Comparison of ENCODE assay signal across 8 cellular contexts in genomic region chr22:39244496-39245129, GRCh38. TPM values are rescaled to one million over a fixed set of nuclear protein-coding genes. Genes with fewer than 3 reads are reported as not detected.
DNase-seq lines count a peak whose midpoint lies in the region; ATAC-seq lines count a peak whose summit lies in the region.

TSS of gene PDGFB (minus strand) at chr22:39244982. CDS start at chr22:39243963, 1,019 bp downstream.

- ATAC-seq in activated naive CD8-positive, alpha-beta T cell treated with anti-CD3 and anti-CD28 coated beads, Interleukin-2, amount 10 ng/mL, durations not matched to agents 7 days and 5 days (ENCODE audit: low read depth), result no peak
- peak; percentile 59 for ATAC-seq in left ventricle myocardium superior

- peak within 1 kb of the TSS; percentile 56 for H3K4me3 ChIP-seq in ACC112 (ENCODE audit: low read depth, low read length)
- H3K4me3 ChIP-seq in HAP-1, result peak within 1 kb of the TSS; percentile 12; the same call in 1 of the 2 replicates

- no peak for DNase-seq in HAP-1 (ENCODE audit: low spot score in 2 of 2)
- DNase-seq in activated naive CD8-positive, alpha-beta T cell treated with anti-CD3 and anti-CD28 coated beads, Interleukin-2, amount 10 ng/mL, durations not matched to agents 7 days and 5 days, result no peak
- peak; percentile 69 for DNase-seq in left ventricle myocardium superior
- DNase-seq in pulmonary artery endothelial cell (ENCODE audit: low read depth, low spot score), result peak; percentile 52
- no peak for DNase-seq in NCI-H446 (lab: John Stamatoyannopoulos, UW)
- no peak for DNase-seq in HPDE6-E6E7 (ENCODE audit: extremely low spot score)
- DNase-seq in NK-92 treated with Interleukin-12 subunit alpha and Interleukin-12 subunit beta, amount 100 ng/mL, for 24 hours (lab: John Stamatoyannopoulos, UW), result no peak

- no peaks in the 10 kb centered on the region for H3K79me2 ChIP-seq in ACC112 (ENCODE audit: control insufficient read depth, insufficient read depth, low read length, unreplicated experiment)

- no peak within 1 kb of the TSS for H2AFZ ChIP-seq in ACC112 (ENCODE audit: low read length, unreplicated experiment)

- H3K27me3 Mint-ChIP-seq in activated naive CD8-positive, alpha-beta T cell treated with anti-CD3 and anti-CD28 coated beads, Interleukin-2, amount 10 ng/mL, durations not matched to agents 7 days and 5 days, result peaks cover 62% of the 10 kb centered on the region

- H3K4me1 ChIP-seq in ACC112 (ENCODE audit: control insufficient read depth, insufficient read depth, low read length, unreplicated experiment), result no peaks in the 10 kb centered on the region
- H3K4me1 ChIP-seq in HAP-1, result no peaks in the 10 kb centered on the region; the same call in 1 of the 2 replicates

- peaks cover 2% of the 10 kb centered on the region for H3K36me3 Mint-ChIP-seq in activated naive CD8-positive, alpha-beta T cell treated with anti-CD3 and anti-CD28 coated beads, Interleukin-2, amount 10 ng/mL, durations not matched to agents 7 days and 5 days

- POLR2A ChIA-PET in activated naive CD8-positive, alpha-beta T cell treated with anti-CD3 and anti-CD28 coated beads, Interleukin-2, amount 10 ng/mL, durations not matched to agents 7 days and 5 days (lab: Charles Lee), result no interaction called here

- no peak within 1 kb of the TSS for H3K27ac Mint-ChIP-seq in activated naive CD8-positive, alpha-beta T cell treated with anti-CD3 and anti-CD28 coated beads, Interleukin-2, amount 10 ng/mL, durations not matched to agents 7 days and 5 days

- H3K36me3 ChIP-seq in ACC112 (ENCODE audit: insufficient read depth, low read length) (no peaks in the 10 kb centered on the region), HAP-1 (replicated peaks) (no peaks in the 10 kb centered on the region)

- intact Hi-C loops in left ventricle myocardium superior (cut with micrococcal nuclease), result no loop called here

- peaks cover 19% of the 10 kb centered on the region for H3K4me1 Mint-ChIP-seq in activated naive CD8-positive, alpha-beta T cell treated with anti-CD3 and anti-CD28 coated beads, Interleukin-2, amount 10 ng/mL, durations not matched to agents 7 days and 5 days

- no peak within 1 kb of the TSS for H3K27ac ChIP-seq in ACC112 (ENCODE audit: low read depth, low read length)

- peak within 1 kb of the TSS; percentile 70 for H3K4me3 Mint-ChIP-seq in activated naive CD8-positive, alpha-beta T cell treated with anti-CD3 and anti-CD28 coated beads, Interleukin-2, amount 10 ng/mL, durations not matched to agents 7 days and 5 days

- no peaks in the 10 kb centered on the region for H3K9me3 ChIP-seq in HAP-1

- in situ Hi-C loops in HAP-1 (cut with MboI; ENCODE audit: low sequenced_read_pairs), result no loop called here

- peaks cover 33% of the 10 kb centered on the region; the same call in 1 of the 2 replicates for H3K27me3 ChIP-seq in ACC112 (ENCODE audit: insufficient read depth, low read length)
- H3K27me3 ChIP-seq in HAP-1 (ENCODE audit: low read depth), result peaks cover 35% of the 10 kb centered on the region

- H3K9me3 Mint-ChIP-seq in activated naive CD8-positive, alpha-beta T cell treated with anti-CD3 and anti-CD28 coated beads, Interleukin-2, amount 10 ng/mL, durations not matched to agents 7 days and 5 days, result no peaks in the 10 kb centered on the region

RNA-seq across cellular contexts. Expression of gene PDGFB, which starts in this region (rescaled TPM):
- total RNA-seq in activated naive CD8-positive, alpha-beta T cell treated with anti-CD3 and anti-CD28 coated beads, Interleukin-2, amount 10 ng/mL, durations not matched to agents 7 days and 5 days, result 1 to 10 TPM; 7.2 to 7.9 TPM
- total RNA-seq in left ventricle myocardium superior, result 19.9 TPM
- 53.3 and 69.0 TPM in 2 replicates for total RNA-seq in pulmonary artery endothelial cell

Comparison
In these comparisons a context has a peak if more than half of its experiments do, and no peak if none do; other contexts are left out.
1. DNase-seq: peak in left ventricle myocardium superior (single experiment) and pulmonary artery endothelial cell (single experiment); none in HAP-1 (0 of 2), activated naive CD8-positive, alpha-beta T cell treated with anti-CD3 and anti-CD28 coated beads, Interleukin-2, amount 10 ng/mL, durations not matched to agents 7 days and 5 days (single experiment), NCI-H446 (0 of 2), HPDE6-E6E7 (single experiment) and NK-92 treated with Interleukin-12 subunit alpha and Interleukin-12 subunit beta, amount 100 ng/mL, for 24 hours (single experiment).